8 cellular contexts compared by ENCODE assay signal in the genomic region with DNA sequence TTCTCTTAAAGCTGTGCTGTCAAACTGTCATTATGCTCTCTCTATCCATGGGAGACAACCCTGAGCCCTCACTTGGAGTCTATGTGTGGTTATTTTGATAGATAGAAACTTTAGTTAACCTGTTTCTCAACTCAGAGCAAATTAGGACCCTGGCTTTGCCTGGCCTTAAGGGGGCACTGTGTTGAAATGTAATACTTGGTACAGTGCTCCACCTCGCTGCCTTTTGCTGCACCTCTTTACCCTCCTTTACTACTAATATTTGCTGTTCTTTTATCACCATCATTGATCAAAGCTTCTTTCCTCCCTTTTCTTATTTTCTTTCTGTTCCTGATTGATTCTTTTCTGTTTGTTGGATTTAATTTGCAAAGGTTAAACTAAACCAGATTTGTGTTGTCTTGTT. TPM values are rescaled to one million over a fixed set of nuclear protein-coding genes. Genes with fewer than 3 reads are reported as not detected.
DNase-seq lines count a peak whose midpoint lies in the region; ATAC-seq and TF ChIP-seq lines count a peak whose summit lies in the region.

No MANE protein-coding gene starts in this region.

- H3K36me3 ChIP-seq in MM.1S (replicated peaks; ENCODE audit: insufficient read depth, low read length) = no peaks in the 10 kb centered on the region

- H3F3A ChIP-seq in MM.1S (ENCODE audit: insufficient read depth, low read length) = no peaks in the 10 kb centered on the region

- H3K4me1 ChIP-seq in MM.1S (ENCODE audit: low read length) = no peaks in the 10 kb centered on the region

- intact Hi-C loops in sciatic nerve (cut with DNase I) = no loop called here

- H3K4me3 ChIP-seq in MM.1S (ENCODE audit: low read length) (no peak overlapping the region), fibroblast of pulmonary artery (replicated peaks; ENCODE audit: low read depth, low read length) (no peak overlapping the region)

- H2AFZ ChIP-seq in MM.1S (ENCODE audit: low read length) = no peak overlapping the region

- TF ChIP-seq CTCF in 22Rv1 (IDR thresholded peaks at IDR 0.05) (peak; percentile 73), GM10266 (IDR thresholded peaks at IDR 0.05; ENCODE audit: control insufficient read depth, insufficient read depth, low read depth, missing control alignments) (peak; percentile 39), MM.1S (IDR thresholded peaks at IDR 0.05; ENCODE audit: low read length) (peak; percentile 39), fibroblast of pulmonary artery (IDR thresholded peaks at IDR 0.05; ENCODE audit: low read length, missing control alignments) (peak; percentile 41)

- no peaks in the 10 kb centered on the region for H3K27me3 ChIP-seq in MM.1S (replicated peaks; ENCODE audit: insufficient read depth, low read length)

- no peak for DNase-seq in GM10266 (ENCODE audit: extremely low spot score)
- DNase-seq in MM.1S = no peak
- no peak for DNase-seq in fibroblast of pulmonary artery (ENCODE audit: low read depth)
- no peak for DNase-seq in NCI-H1105 (lab: John Stamatoyannopoulos, UW)
- no peak for DNase-seq in sciatic nerve (ENCODE audit: low spot score)
- no peak for DNase-seq in caudate nucleus (lab: John Stamatoyannopoulos, UW)

- H3K9me2 ChIP-seq in MM.1S (replicated peaks; ENCODE audit: insufficient read depth, low read length) = no peaks in the 10 kb centered on the region

- peaks cover 96% of the 10 kb centered on the region for H3K79me2 ChIP-seq in MM.1S (ENCODE audit: low read length)

- no peak for ATAC-seq in sciatic nerve
- no peak for ATAC-seq in HG02759 (IDR thresholded peaks at IDR 0.05; ENCODE audit: unreplicated experiment)

- H3K27ac ChIP-seq in 22Rv1 (no peak overlapping the region), MM.1S (ENCODE audit: low read length) (no peak overlapping the region), caudate nucleus (ENCODE audit: low read depth, low read length) (no peak overlapping the region)

- no peaks in the 10 kb centered on the region for H3K9me3 ChIP-seq in MM.1S (replicated peaks; ENCODE audit: insufficient read depth, low read length)

- H3K4me2 ChIP-seq in MM.1S (ENCODE audit: low read depth, low read length) = no peak overlapping the region

- peaks cover 78% of the 10 kb centered on the region for H4K20me1 ChIP-seq in MM.1S (ENCODE audit: insufficient read depth, low read length)

- H3K9ac ChIP-seq in MM.1S (ENCODE audit: low read length) = no peak overlapping the region

RNA-seq across cellular contexts. Expression of a gene that starts 34.3 kb away (rescaled TPM):
- 107 TPM for total RNA-seq in sciatic nerve
